9 cellular contexts compared by ENCODE assay signal in genomic region chr2:113894156-113894743, GRCh38. TPM values are rescaled to one million over a fixed set of nuclear protein-coding genes. Genes with fewer than 3 reads are reported as not detected.
DNase-seq lines count a peak whose midpoint lies in the region; ATAC-seq, FAIRE-seq and TF ChIP-seq lines count a peak whose summit lies in the region.
"Had no signal": no experiment of that assay in that cellular context is flagged by ENCODE, and none has a peak within 500 bp of the region (broad histone marks: within the 10 kb centered on the region; RNA-seq: fewer than 3 reads in every experiment).

No MANE protein-coding gene starts in this region.

- H3K4me3 Mint-ChIP-seq in CD4-positive, alpha-beta T cell: peak overlapping the region; percentile 77
- peak overlapping the region; percentile 22 to 97 (median 68) for H3K4me3 Mint-ChIP-seq in naive B cell

- no peaks in the 10 kb centered on the region for H3K9me3 Mint-ChIP-seq in CD4-positive, alpha-beta T cell
- no peaks in the 10 kb centered on the region for H3K9me3 Mint-ChIP-seq in naive B cell

- no peak for DNase-seq in CD4-positive, alpha-beta T cell
- DNase-seq in LNCaP clone FGC (ENCODE audit: low read depth) (peak; percentile 67), GM12878 (ENCODE audit: low read depth, low spot score) (no peak), naive B cell (no peak), NCI-H446 treated with DMSO at 0.1 percent for 48 hours (lab: John Stamatoyannopoulos, UW) (no peak), HEK293T (ENCODE audit: extremely low spot score) (no peak)
- no peak for DNase-seq in stimulated activated CD4-positive, alpha-beta T cell treated with anti-CD3 and anti-CD28 coated beads, Interleukin-4, amount 100 ng/mL, for 1 hour

- BruUV-seq in GM12878 (replicated peaks; lab: Mats Ljungman, UMichigan): no TSS peak

- no peak for TF ChIP-seq RAD21 in GM12878 (IDR thresholded peaks at IDR 0.05; ENCODE audit: insufficient read depth, low read depth, low read length)

- in situ Hi-C loops in GM12878 (cut with MboI): no loop called here

- H3K36me3 ChIP-seq in GM12878 (ENCODE audit: control insufficient read depth in 2 of 2, insufficient read depth in 2 of 2, low read length in 1 of 2): 0 out of 4 replicates have a peak, but pooled peaks cover 0 to 3% of the 10 kb centered on the region in 2 experiments

- no peaks in the 10 kb centered on the region for H3K27me3 Mint-ChIP-seq in CD4-positive, alpha-beta T cell
- H3K27me3 Mint-ChIP-seq in naive B cell: no peaks in the 10 kb centered on the region

- peaks cover 77% of the 10 kb centered on the region for H3K36me3 Mint-ChIP-seq in CD4-positive, alpha-beta T cell (ENCODE audit: low read depth)
- peaks cover 7 to 8% of the 10 kb centered on the region in 2 donors for H3K36me3 Mint-ChIP-seq in naive B cell

- no peak for FAIRE-seq in GM12878 (lab: Jason Lieb, UNC)

- peak overlapping the region; percentile 87 for H3K4me2 ChIP-seq in GM12878 (ENCODE audit: control insufficient read depth, insufficient read depth)
- H3K4me2 ChIP-seq: KMS-11 had no signal

- CTCF ChIA-PET in CD4-positive, alpha-beta T cell (lab: Charles Lee): interaction anchor here (0.9 to 1.4 kb wide), 5 partner anchors 8 to 16 kb away, joined by 3 to 6 read pairs (median 5); no protein-coding TSS in a partner anchor
- CTCF ChIA-PET in GM12878 (lab: Yijun Ruan, JAX) (interaction anchor here (0.8 to 8.1 kb wide), 9 partner anchors 8 to 169 kb away, joined by 3 to 59 read pairs (median 4); no protein-coding TSS in a partner anchor), HEK293T (lab: Yijun Ruan, JAX) (no interaction called here)

- peak overlapping the region; percentile 44; the same call in 1 of the 2 replicates for H3K9ac ChIP-seq in GM12878 (ENCODE audit: control insufficient read depth, insufficient read depth, low read length)
- H3K9ac ChIP-seq: KMS-11 had no signal

- H4K20me1 ChIP-seq in GM12878 (ENCODE audit: control insufficient read depth, insufficient read depth): peaks cover 3% of the 10 kb centered on the region; the same call in 1 of the 2 replicates

- no peak for ATAC-seq in CD4-positive, alpha-beta T cell (ENCODE audit: poor library complexity)
- ATAC-seq in GM12878 (no peak), naive B cell (ENCODE audit: low read depth in 2 of 2) (no peak), GM19455 (IDR thresholded peaks at IDR 0.05; ENCODE audit: unreplicated experiment) (no peak)

- H3K27ac Mint-ChIP-seq in CD4-positive, alpha-beta T cell: peak overlapping the region; percentile 94
- peak overlapping the region in 5 of 6 donors; percentile 11 to 94 (median 76) for H3K27ac Mint-ChIP-seq in naive B cell

- POLR2A ChIA-PET in CD4-positive, alpha-beta T cell (lab: Charles Lee): interaction anchor here (1.0 to 3.1 kb wide), 4 partner anchors 13 to 138 kb away, joined by 4 to 19 read pairs (median 6); partner anchors contain the start of gene SLC35F5
- POLR2A ChIA-PET in GM12878 (lab: Charles Lee): interaction anchor here (1.0 to 6.5 kb wide), 3 partner anchors 9 to 56 kb away, joined by 3 to 80 read pairs (median 7); no protein-coding TSS in a partner anchor
- POLR2A ChIA-PET in HEK293T (lab: Yijun Ruan, JAX): interaction anchor here (4.2 kb wide), 1 partner anchor 138 kb away, joined by 23 read pairs; the partner anchor contains the start of gene SLC35F5

- H3K4me1 Mint-ChIP-seq in CD4-positive, alpha-beta T cell (ENCODE audit: low read depth): peaks cover 89% of the 10 kb centered on the region
- H3K4me1 Mint-ChIP-seq in naive B cell: peaks cover 63 to 75% (median 73%) of the 10 kb centered on the region in 3 donors

- intact Hi-C loops in CD4-positive, alpha-beta T cell (cut with DNase I, micrococcal nuclease): loop anchor here (2.0 to 10.0 kb wide), 5 partner anchors 15 to 1709 kb away; partner anchors contain the start of gene TTL (in 1 of the 2)
- intact Hi-C loops in GM12878 (cut with micrococcal nuclease; ENCODE audit: unreplicated experiment): no loop called here

- H3K27me3 ChIP-seq in CD4-positive, alpha-beta T cell (ENCODE audit: control insufficient read depth, insufficient read depth, low read length): no peaks in the 10 kb centered on the region
- no peaks in the 10 kb centered on the region for H3K27me3 ChIP-seq in GM12878 (replicated peaks in 1 of 2; ENCODE audit: control insufficient read depth in 2 of 2, insufficient read depth in 2 of 2, low read length in 1 of 2)

- peaks cover 19% of the 10 kb centered on the region for H3K4me1 ChIP-seq in GM12878 (ENCODE audit: control insufficient read depth, insufficient read depth, low read length)

- H2AFZ ChIP-seq in GM12878 (ENCODE audit: control insufficient read depth, low read depth, low read length): no peak overlapping the region

- no peaks in the 10 kb centered on the region for H3K9me3 ChIP-seq in CD4-positive, alpha-beta T cell (ENCODE audit: control insufficient read depth, low read length)
- H3K9me3 ChIP-seq in GM12878 (replicated peaks; ENCODE audit: control insufficient read depth, insufficient read depth, low read length): no peaks in the 10 kb centered on the region

- SMC1A ChIA-PET in GM12878 (lab: Charles Lee; ENCODE audit: uncharacterized antibody, unreplicated experiment): interaction anchor here (0.6 to 11.1 kb wide), 11 partner anchors 8 to 140 kb away, joined by 3 to 189 read pairs (median 5); partner anchors contain the start of gene SLC35F5

- TF ChIP-seq CTCF in CD4-positive, alpha-beta T cell (IDR thresholded peaks at IDR 0.05): no peak
- no peak for TF ChIP-seq CTCF in LNCaP clone FGC (IDR thresholded peaks at IDR 0.05; ENCODE audit: control insufficient read depth, extremely low read depth, insufficient read depth)
- no peak for TF ChIP-seq CTCF in GM12878 (IDR thresholded peaks at IDR 0.05 in 2 of 3, conservative IDR thresholded peaks at IDR 0.05 in 1 of 3; ENCODE audit: control insufficient read depth in 2 of 3, extremely low read depth in 1 of 3, insufficient read depth in 1 of 3, low read depth in 3 of 3, low read length in 3 of 3)

- peaks cover 97% of the 10 kb centered on the region for H3K79me2 ChIP-seq in GM12878 (ENCODE audit: control insufficient read depth, insufficient read depth, low read length)

- H3K27ac ChIP-seq in CD4-positive, alpha-beta T cell (ENCODE audit: low read depth, low read length): peak overlapping the region; percentile 9
- H3K27ac ChIP-seq in GM12878 (ENCODE audit: control insufficient read depth, insufficient read depth): no peak overlapping the region
- H3K27ac ChIP-seq: KMS-11 had no signal

- RAD21 ChIA-PET in GM12878 (lab: Charles Lee; ENCODE audit: unreplicated experiment): interaction anchor here (0.7 to 5.1 kb wide), 13 partner anchors 8 to 194 kb away, joined by 3 to 24 read pairs (median 4); no protein-coding TSS in a partner anchor

- TF ChIP-seq POLR2A in GM12878 (IDR thresholded peaks at IDR 0.05; ENCODE audit: low read depth, low read length): no peak

- 2% methylated on average over 7 of the region's 7 CpGs for WGBS in GM12878 (ENCODE audit: insufficient coverage, insufficient replicate concordance, low lambda C conversion rate, missing lambda C conversion rate)

- H3K4me3 ChIP-seq in LNCaP clone FGC (ENCODE audit: low read depth, low read length): peak overlapping the region; percentile 35
- H3K4me3 ChIP-seq in GM12878: peak overlapping the region; percentile 89

- TF ChIP-seq EP300 in GM12878 (IDR thresholded peaks at IDR 0.05; ENCODE audit: borderline replicate concordance in 1 of 2, control insufficient read depth in 1 of 2, low read depth in 2 of 2, low read length in 2 of 2): no peak

TF ChIP-seq in HEK293T, 16 proteins besides CTCF, POLR2A, EP300 and RAD21 (continues in another document):
- TF ChIP-seq FOXA1 (IDR thresholded peaks at IDR 0.05) (no peak), SUZ12 (IDR thresholded peaks at IDR 0.05) (no peak), FOXM1 (IDR thresholded peaks at IDR 0.05; ENCODE audit: borderline replicate concordance) (no peak), L3MBTL2 (conservative IDR thresholded peaks at IDR 0.05) (no peak), FOXK2 (IDR thresholded peaks at IDR 0.05) (no peak), ZNF384 (IDR thresholded peaks at IDR 0.05) (no peak), TARDBP (IDR thresholded peaks at IDR 0.05) (no peak), NFRKB (IDR thresholded peaks at IDR 0.05) (no peak), CTBP1 (IDR thresholded peaks at IDR 0.05; ENCODE audit: borderline replicate concordance) (no peak), BHLHE40 (IDR thresholded peaks at IDR 0.05; ENCODE audit: borderline replicate concordance) (no peak), PKNOX1 (IDR thresholded peaks at IDR 0.05) (no peak), LEF1 (IDR thresholded peaks at IDR 0.05; ENCODE audit: borderline replicate concordance) (no peak), ARNT (IDR thresholded peaks at IDR 0.05) (no peak), HDGF (IDR thresholded peaks at IDR 0.05; ENCODE audit: borderline replicate concordance) (no peak)

RNA-seq across cellular contexts. Expression of gene ACTR3, which starts 4.4 kb away (rescaled TPM):
- 100 to 1,000 TPM; 118 to 123 TPM for total RNA-seq in CD4-positive, alpha-beta T cell
- 253 and 258 TPM in 2 replicates for total RNA-seq in GM12878 (2013; cell fraction: nucleolus; rRNA removed)
- 371 and 391 TPM in 2 replicates for total RNA-seq in GM12878 (2014; rRNA removed)
- 433 and 438 TPM in 2 replicates for total RNA-seq in GM12878 (2014; rRNA removed; fragmentation: Illumina TruSeq; extraction: Trizol)
- total RNA-seq in GM12878 (2021): 569 and 578 TPM in 2 replicates
- polyA plus RNA-seq in GM12878 (2011; ENCODE audit: low read depth): 153 TPM
- polyA plus RNA-seq in GM12878 (2011; rRNA removed): 532 and 757 TPM in 2 replicates
- 223 and 243 TPM in 2 replicates for polyA plus RNA-seq in GM12878 (2011; cell fraction: cytosol; rRNA removed)
- 160 and 218 TPM in 2 replicates for polyA plus RNA-seq in GM12878 (2011; cell fraction: nucleus; rRNA removed)
- 205 and 244 TPM in 2 replicates for polyA plus RNA-seq in GM12878 (2012)
- 496 and 646 TPM in 2 replicates for polyA plus RNA-seq in GM12878 (2014; fragmentation: Illumina TruSeq; extraction: Trizol)
- 10 to 100 TPM; 79.1 to 99.1 TPM for polyA plus RNA-seq in GM12878 (2014; fragmentation: Nextera tagmentation; extraction: Ambion mirVana)
- polyA plus RNA-seq in GM12878 (2014; rRNA removed): 446 and 466 TPM in 2 replicates
- polyA plus RNA-seq in GM12878 (2016; fragmentation: Nextera tagmentation; extraction: Ambion mirVana): 100 to 1,000 TPM; 608 to 616 TPM
- 390 and 647 TPM in 2 replicates for polyA minus RNA-seq in GM12878 (2011; rRNA and poly(A)+ RNA removed)
- polyA minus RNA-seq in GM12878 (2011; cell fraction: cytosol; rRNA and poly(A)+ RNA removed): 245 and 247 TPM in 2 replicates
- 91.0 and 178 TPM in 2 replicates for polyA minus RNA-seq in GM12878 (2011; cell fraction: nucleus; rRNA and poly(A)+ RNA removed)
- 100 to 1,000 TPM; 434 to 548 (median 492) TPM for polyA plus RNA-seq in naive B cell (ENCODE audit: low read depth in 6 of 6)
